In genomic region chr22:37267128-37267587, GRCh38 we compare ENCODE assay signal across 9 cellular contexts. TPM values are rescaled to one million over a fixed set of nuclear protein-coding genes. Genes with fewer than 3 reads are reported as not detected.
DNase-seq lines count a peak whose midpoint lies in the region; ATAC-seq, FAIRE-seq and TF ChIP-seq lines count a peak whose summit lies in the region.
"Had no signal": no experiment of that assay in that cellular context is flagged by ENCODE, and none has a peak within 500 bp of the region (broad histone marks: within the 10 kb centered on the region; RNA-seq: fewer than 3 reads in every experiment).

No MANE protein-coding gene starts in this region.

- peak; percentile 93 for TF ChIP-seq CTCF in GM12875 (IDR thresholded peaks at IDR 0.05; ENCODE audit: borderline replicate concordance, insufficient read depth, low read depth, low read length)

- DNase-seq in RCC 7860 (ENCODE audit: low spot score) (peak; percentile 9), left cardiac atrium (peak; percentile 41), superior temporal gyrus (ENCODE audit: extremely low spot score) (no peak), NCI-H2171 treated with DMSO at 0.1 percent for 48 hours (lab: John Stamatoyannopoulos, UW) (no peak)
- DNase-seq in activated naive CD4-positive, alpha-beta T cell treated with anti-CD3 and anti-CD28 coated beads for 36 hours: peak; percentile 77

- intact Hi-C loops in activated naive CD4-positive, alpha-beta T cell treated with anti-CD3 and anti-CD28 coated beads for 36 hours (cut with micrococcal nuclease): loop anchor here (1.0 kb wide), 4 partner anchors 45 to 190 kb away; no protein-coding TSS in a partner anchor
- intact Hi-C loops in left cardiac atrium (cut with DNase I): no loop called here

- H3K4me3 ChIP-seq in GM12875 (ENCODE audit: low read depth, low read length): peak overlapping the region; percentile 62
- H3K4me3 ChIP-seq in skin epidermis: peak overlapping the region; percentile 17 to 35 (median 32)

- H3K27me3 Mint-ChIP-seq in activated naive CD4-positive, alpha-beta T cell treated with anti-CD3 and anti-CD28 coated beads for 36 hours (ENCODE audit: low read depth): no peaks in the 10 kb centered on the region

- peak overlapping the region; percentile 74 for H3K27ac Mint-ChIP-seq in activated naive CD4-positive, alpha-beta T cell treated with anti-CD3 and anti-CD28 coated beads for 36 hours

- FAIRE-seq in RCC 7860 (lab: Jason Lieb, UNC): no peak

- peak overlapping the region in 17 of 21 experiments; percentile 8 to 84 (median 64) for H3K27ac ChIP-seq in skin epidermis
- H3K27ac ChIP-seq: epithelial cell of prostate had no signal

- H3K4me3 Mint-ChIP-seq in activated naive CD4-positive, alpha-beta T cell treated with anti-CD3 and anti-CD28 coated beads for 36 hours: peak overlapping the region; percentile 78

- ATAC-seq in HG02759 (IDR thresholded peaks at IDR 0.05; ENCODE audit: unreplicated experiment) (peak; percentile 79), left cardiac atrium (peak; percentile 58 to 70)

- no peaks in the 10 kb centered on the region for H3K36me3 Mint-ChIP-seq in activated naive CD4-positive, alpha-beta T cell treated with anti-CD3 and anti-CD28 coated beads for 36 hours (ENCODE audit: low read depth)

- peaks cover 11% of the 10 kb centered on the region for H3K9me3 Mint-ChIP-seq in activated naive CD4-positive, alpha-beta T cell treated with anti-CD3 and anti-CD28 coated beads for 36 hours

- H3K4me1 Mint-ChIP-seq in activated naive CD4-positive, alpha-beta T cell treated with anti-CD3 and anti-CD28 coated beads for 36 hours (ENCODE audit: low read depth): peaks cover 27% of the 10 kb centered on the region

- CTCF ChIA-PET in activated naive CD4-positive, alpha-beta T cell treated with anti-CD3 and anti-CD28 coated beads for 36 hours (lab: Charles Lee): interaction anchor here (0.6 to 5.2 kb wide), 22 partner anchors 9 to 607 kb away, joined by 3 to 46 read pairs (median 4); partner anchors contain the start of gene CYTH4

RNA-seq across cellular contexts. Expression of gene CYTH4, which starts 15.2 kb away (rescaled TPM):
- 10 to 100 TPM; 30.5 to 34.0 TPM for total RNA-seq in activated naive CD4-positive, alpha-beta T cell treated with anti-CD3 and anti-CD28 coated beads for 36 hours
- total RNA-seq in left cardiac atrium: 10 to 100 TPM; 12.7 to 15.3 TPM

RNA-seq across cellular contexts. Expression of gene RAC2, which starts 23.1 kb away (rescaled TPM):
- total RNA-seq in activated naive CD4-positive, alpha-beta T cell treated with anti-CD3 and anti-CD28 coated beads for 36 hours: 100 to 1,000 TPM; 728 to 759 TPM
- 10 to 100 TPM in 1 of 2 donors, 1 to 10 TPM in 1; 6.4 to 12.5 TPM for total RNA-seq in left cardiac atrium

RNA-seq across cellular contexts. Expression of gene SSTR3, which starts 54.9 kb away (rescaled TPM):
- total RNA-seq in activated naive CD4-positive, alpha-beta T cell treated with anti-CD3 and anti-CD28 coated beads for 36 hours: 10 to 100 TPM; 28.1 to 28.6 TPM
- not detected for total RNA-seq in left cardiac atrium

Comparison
In these comparisons a context has a peak if more than half of its experiments do, and no peak if none do; other contexts are left out.
1. DNase-seq: peak in RCC 7860 (single experiment), activated naive CD4-positive, alpha-beta T cell treated with anti-CD3 and anti-CD28 coated beads for 36 hours (single experiment) and left cardiac atrium (single experiment); none in superior temporal gyrus (single experiment) and NCI-H2171 treated with DMSO at 0.1 percent for 48 hours (single experiment).
2. RNA of gene RAC2, which starts 23.1 kb away (total RNA-seq): 728 to 759 TPM in activated naive CD4-positive, alpha-beta T cell treated with anti-CD3 and anti-CD28 coated beads for 36 hours; 6.4 to 12.5 TPM in left cardiac atrium; every median in the first group is over 10 times any median in the second.
3. RNA of gene SSTR3, which starts 54.9 kb away (total RNA-seq): 28.1 to 28.6 TPM in activated naive CD4-positive, alpha-beta T cell treated with anti-CD3 and anti-CD28 coated beads for 36 hours; not detected in left cardiac atrium; every median in the first group is over 10 times any median in the second.